ENCODE assay signal across 30 cellular contexts in genomic region chr10:104040382-104040781, GRCh38. TPM values are rescaled to one million over a fixed set of nuclear protein-coding genes. Genes with fewer than 3 reads are reported as not detected.
"Had no signal": no experiment of that assay in that cellular context is flagged by ENCODE, and none has a peak within 500 bp of the region (broad histone marks: within the 10 kb centered on the region; RNA-seq: fewer than 3 reads in every experiment).

No MANE protein-coding gene starts in this region.

- ATAC-seq: left colon; left lung; lower lobe of right lung; natural killer cell; pancreas; right cardiac atrium; sciatic nerve; stimulated activated naive B cell treated with anti-CD40 and anti-IgM and Interleukin-4, amounts not matched to agents 10 μg/mL and 1 μg/mL and 100 μg/mL, for 72 hours; stimulated activated naive CD8-positive, alpha-beta T cell treated with anti-CD3 and anti-CD28 coated beads, Interleukin-15, Interleukin-2, amounts not matched to agents 100 U/mL and 50 U/mL, for 24 hours; upper lobe of right lung had no signal

- H3K27ac ChIP-seq: left lung, lower lobe of right lung, pancreas, prostate gland, skin epidermis, stomach, thoracic aorta, tibial artery, upper lobe of right lung had no signal

- H3K27ac Mint-ChIP-seq: immature natural killer cell; mesothelial cell of epicardium; natural killer cell; nephron progenitor cell; stimulated activated naive B cell treated with anti-CD40 and anti-IgM and Interleukin-4, amounts not matched to agents 10 μg/mL and 1 μg/mL and 100 μg/mL, for 72 hours had no signal

- H3K27me3 Mint-ChIP-seq: stimulated activated naive B cell treated with anti-CD40 and anti-IgM and Interleukin-4, amounts not matched to agents 10 μg/mL and 1 μg/mL and 100 μg/mL, for 72 hours had no signal

- DNase-seq: hypothalamus; immature natural killer cell; kidney; left colon; left lung; lower lobe of right lung; mesendoderm; naive B cell; natural killer cell; nephron progenitor cell; nucleus accumbens; pancreas; posterior cingulate gyrus; retina; right cardiac atrium; stimulated activated CD4-positive, alpha-beta T cell treated with anti-CD3 and anti-CD28 coated beads, Interleukin-12 subunit alpha, Interleukin-12 subunit beta, amount 100 ng/mL, for 4 hours; stimulated activated CD4-positive, alpha-beta T cell treated with anti-CD3 and anti-CD28 coated beads, Interleukin-15, amount 100 ng/mL, for 24 hours; stimulated activated CD4-positive, alpha-beta T cell treated with anti-CD3 and anti-CD28 coated beads, Interleukin-4, amount 100 ng/mL, for 1 hour; stimulated activated naive B cell treated with anti-CD40 and anti-IgM and Interleukin-4, amounts not matched to agents 10 μg/mL and 1 μg/mL and 100 μg/mL, for 72 hours; stimulated activated naive CD8-positive, alpha-beta T cell treated with anti-CD3 and anti-CD28 coated beads, Interleukin-15, Interleukin-2, amounts not matched to agents 100 U/mL and 50 U/mL, for 24 hours; stomach; tibial artery; trophoblast cell; upper lobe of right lung had no signal

- H3K9me3 Mint-ChIP-seq: immature natural killer cell; mesothelial cell of epicardium; natural killer cell; nephron progenitor cell; stimulated activated naive B cell treated with anti-CD40 and anti-IgM and Interleukin-4, amounts not matched to agents 10 μg/mL and 1 μg/mL and 100 μg/mL, for 72 hours had no signal

- H3K36me3 ChIP-seq: left lung, lower lobe of right lung, pancreas, prostate gland, stomach, thoracic aorta, tibial artery, upper lobe of right lung had no signal

- H3K4me3 Mint-ChIP-seq: immature natural killer cell; mesothelial cell of epicardium; natural killer cell; nephron progenitor cell; stimulated activated naive B cell treated with anti-CD40 and anti-IgM and Interleukin-4, amounts not matched to agents 10 μg/mL and 1 μg/mL and 100 μg/mL, for 72 hours had no signal

- H3K4me1 Mint-ChIP-seq: immature natural killer cell; mesothelial cell of epicardium; naive B cell; stimulated activated naive B cell treated with anti-CD40 and anti-IgM and Interleukin-4, amounts not matched to agents 10 μg/mL and 1 μg/mL and 100 μg/mL, for 72 hours had no signal

- H3K9me3 ChIP-seq: left lung, lower lobe of right lung, pancreas, prostate gland, stomach, thoracic aorta, tibial artery, upper lobe of right lung had no signal

- H3K4me1 ChIP-seq: lower lobe of right lung, pancreas, prostate gland, stomach, tibial artery, upper lobe of right lung had no signal

- H3K36me3 Mint-ChIP-seq: immature natural killer cell, mesothelial cell of epicardium, naive B cell, natural killer cell had no signal

- H3K4me3 ChIP-seq: left lung, lower lobe of right lung, pancreas, prostate gland, skin epidermis, stomach, thoracic aorta, tibial artery, upper lobe of right lung had no signal

- H3K27me3 ChIP-seq: left lung, pancreas, stomach, tibial artery, upper lobe of right lung had no signal

RNA-seq across cellular contexts. Expression of gene COL17A1, which starts 45.3 kb away (rescaled TPM):
- total RNA-seq: mononuclear cell, natural killer cell had no signal
- polyA plus RNA-seq: immature natural killer cell had no signal
